20 cellular contexts compared by ENCODE assay signal in the genomic region with DNA sequence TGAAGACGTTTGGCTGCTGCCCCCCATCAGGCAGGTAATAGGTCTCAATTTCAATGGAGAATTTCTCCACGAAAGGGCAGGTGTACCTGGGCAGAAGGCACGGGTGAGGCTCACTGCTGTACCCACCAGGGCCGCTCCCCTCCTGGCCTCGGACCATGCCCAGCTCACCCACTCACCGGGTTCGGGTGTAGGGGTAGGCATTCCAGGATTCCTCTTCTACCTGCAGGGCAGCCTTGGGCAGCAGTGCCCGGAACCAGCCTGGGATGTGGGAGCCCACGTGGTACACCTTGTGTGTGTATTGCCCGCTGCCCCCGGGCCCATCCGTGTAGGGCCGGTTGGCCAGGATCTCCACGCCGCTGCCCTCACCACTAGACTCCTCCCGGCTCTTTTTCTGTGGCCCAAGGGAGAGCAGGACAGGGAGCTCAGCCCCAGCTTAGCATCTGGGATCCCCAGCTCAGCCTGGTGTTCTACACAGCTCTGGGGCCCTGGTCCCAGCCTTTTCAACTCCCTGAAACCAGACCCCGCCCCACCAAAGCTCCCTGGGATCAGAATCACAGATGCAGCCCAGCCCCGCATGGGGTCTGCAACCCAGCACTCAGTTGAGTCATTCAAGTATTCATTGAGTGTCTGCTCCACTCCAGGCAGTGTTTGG. TPM values are rescaled to one million over a fixed set of nuclear protein-coding genes. Genes with fewer than 3 reads are reported as not detected.
DNase-seq lines count a peak whose midpoint lies in the region; ATAC-seq and TF ChIP-seq lines count a peak whose summit lies in the region.
"Had no signal": no experiment of that assay in that cellular context is flagged by ENCODE, and none has a peak within 500 bp of the region (broad histone marks: within the 10 kb centered on the region; RNA-seq: fewer than 3 reads in every experiment).

No MANE protein-coding gene starts in this region.

- H3K4me1 Mint-ChIP-seq in CD4-positive, alpha-beta T cell (ENCODE audit: low read depth) = peaks cover 46% of the 10 kb centered on the region
- peaks cover 23% of the 10 kb centered on the region for H3K4me1 Mint-ChIP-seq in GM23338
- H3K4me1 Mint-ChIP-seq in activated naive CD8-positive, alpha-beta T cell treated with anti-CD3 and anti-CD28 coated beads, Interleukin-2, amount 10 ng/mL, durations not matched to agents 7 days and 5 days = peaks cover 32% of the 10 kb centered on the region
- H3K4me1 Mint-ChIP-seq in natural killer cell treated with Interleukin-12 subunit alpha and Interleukin-12 subunit beta and Interleukin-15 and Interleukin-18, amount 100 ng/mL, for 72 hours (ENCODE audit: low read depth in 2 of 2) = peaks cover 32 to 33% of the 10 kb centered on the region in 2 donors

- in situ Hi-C loops in G401 (cut with HindIII; ENCODE audit: low sequenced_read_pairs) = no loop called here

- no peak overlapping the region for H2AFZ ChIP-seq in GM23338

- H3K27ac Mint-ChIP-seq in CD4-positive, alpha-beta T cell = peak overlapping the region; percentile 72
- no peak overlapping the region for H3K27ac Mint-ChIP-seq in GM23338
- peak overlapping the region; percentile 68 for H3K27ac Mint-ChIP-seq in activated naive CD8-positive, alpha-beta T cell treated with anti-CD3 and anti-CD28 coated beads, Interleukin-2, amount 10 ng/mL, durations not matched to agents 7 days and 5 days
- H3K27ac Mint-ChIP-seq in natural killer cell treated with Interleukin-12 subunit alpha and Interleukin-12 subunit beta and Interleukin-15 and Interleukin-18, amount 100 ng/mL, for 72 hours = peak overlapping the region; percentile 6 to 21

- H3K27me3 Mint-ChIP-seq in CD4-positive, alpha-beta T cell = no peaks in the 10 kb centered on the region
- peaks cover 18% of the 10 kb centered on the region for H3K27me3 Mint-ChIP-seq in GM23338 (ENCODE audit: insufficient read depth, low read depth, poor library complexity)
- no peaks in the 10 kb centered on the region for H3K27me3 Mint-ChIP-seq in activated naive CD8-positive, alpha-beta T cell treated with anti-CD3 and anti-CD28 coated beads, Interleukin-2, amount 10 ng/mL, durations not matched to agents 7 days and 5 days
- H3K27me3 Mint-ChIP-seq in natural killer cell treated with Interleukin-12 subunit alpha and Interleukin-12 subunit beta and Interleukin-15 and Interleukin-18, amount 100 ng/mL, for 72 hours = no peaks in the 10 kb centered on the region

- H3K9me3 Mint-ChIP-seq in CD4-positive, alpha-beta T cell = no peaks in the 10 kb centered on the region
- H3K9me3 Mint-ChIP-seq in GM23338 = no peaks in the 10 kb centered on the region; the same call in 2 of the 3 replicates
- no peaks in the 10 kb centered on the region for H3K9me3 Mint-ChIP-seq in activated naive CD8-positive, alpha-beta T cell treated with anti-CD3 and anti-CD28 coated beads, Interleukin-2, amount 10 ng/mL, durations not matched to agents 7 days and 5 days
- H3K9me3 Mint-ChIP-seq in natural killer cell treated with Interleukin-12 subunit alpha and Interleukin-12 subunit beta and Interleukin-15 and Interleukin-18, amount 100 ng/mL, for 72 hours = no peaks in the 10 kb centered on the region

- H3K4me1 ChIP-seq in GM23338 (ENCODE audit: insufficient read depth) = peaks cover 21% of the 10 kb centered on the region

- peaks cover 5% of the 10 kb centered on the region; the same call in 1 of the 2 replicates for H3K79me2 ChIP-seq in GM23338 (replicated peaks; ENCODE audit: insufficient read depth)

- no peak overlapping the region for H3K27ac ChIP-seq in CD4-positive, alpha-beta T cell (ENCODE audit: low read depth, low read length)
- H3K27ac ChIP-seq in GM23338 (ENCODE audit: low read depth) = no peak overlapping the region
- H3K27ac ChIP-seq: HL-60, KMS-11, prostate gland had no signal

- POLR2A ChIA-PET in CD4-positive, alpha-beta T cell (lab: Charles Lee) = interaction anchor here (0.8 to 1.5 kb wide), 2 partner anchors 18 to 20 kb away, joined by 3 to 6 read pairs; partner anchors contain the start of gene AIP
- POLR2A ChIA-PET in activated naive CD8-positive, alpha-beta T cell treated with anti-CD3 and anti-CD28 coated beads, Interleukin-2, amount 10 ng/mL, durations not matched to agents 7 days and 5 days (lab: Charles Lee) = interaction anchor here (1.0 to 4.7 kb wide), 2 partner anchors 18 to 65 kb away, joined by 3 to 35 read pairs; partner anchors contain the start of genes AIP and PTPRCAP

- H3K36me3 ChIP-seq in GM23338 (ENCODE audit: insufficient read depth) = peaks cover 4% of the 10 kb centered on the region; the same call in 1 of the 2 replicates

- peak overlapping the region; percentile 88 for H3K4me3 Mint-ChIP-seq in CD4-positive, alpha-beta T cell
- H3K4me3 Mint-ChIP-seq in GM23338 = peak overlapping the region; percentile 62
- H3K4me3 Mint-ChIP-seq in activated naive CD8-positive, alpha-beta T cell treated with anti-CD3 and anti-CD28 coated beads, Interleukin-2, amount 10 ng/mL, durations not matched to agents 7 days and 5 days = peak overlapping the region; percentile 70
- peak overlapping the region; percentile 74 for H3K4me3 Mint-ChIP-seq in natural killer cell treated with Interleukin-12 subunit alpha and Interleukin-12 subunit beta and Interleukin-15 and Interleukin-18, amount 100 ng/mL, for 72 hours

- no peaks in the 10 kb centered on the region for H3K9me2 ChIP-seq in GM23338 (ENCODE audit: insufficient read depth)

- intact Hi-C loops in CD4-positive, alpha-beta T cell (cut with DNase I, micrococcal nuclease) = loop anchor here in 1 of 2 experiments (10.0 kb wide), 1 partner anchor 258 kb away; no protein-coding TSS in a partner anchor

- H4K20me1 ChIP-seq in GM23338 (replicated peaks; ENCODE audit: insufficient read depth) = peaks cover 15% of the 10 kb centered on the region

- ATAC-seq in CD4-positive, alpha-beta T cell (ENCODE audit: poor library complexity) = no peak
- ATAC-seq in GM23338 = no peak
- ATAC-seq in activated naive CD8-positive, alpha-beta T cell treated with anti-CD3 and anti-CD28 coated beads, Interleukin-2, amount 10 ng/mL, durations not matched to agents 7 days and 5 days (ENCODE audit: low read depth) = no peak
- ATAC-seq in natural killer cell treated with Interleukin-12 subunit alpha and Interleukin-12 subunit beta and Interleukin-15 and Interleukin-18, amount 100 ng/mL, for 72 hours = no peak
- ATAC-seq: Right ventricle myocardium inferior had no signal

- CTCF ChIA-PET in CD4-positive, alpha-beta T cell (lab: Charles Lee) = no interaction called here

- no peak for DNase-seq in CD4-positive, alpha-beta T cell
- DNase-seq in GM23338 (ENCODE audit: low spot score) = no peak
- no peak for DNase-seq in activated naive CD8-positive, alpha-beta T cell treated with anti-CD3 and anti-CD28 coated beads, Interleukin-2, amount 10 ng/mL, durations not matched to agents 7 days and 5 days
- DNase-seq in natural killer cell treated with Interleukin-12 subunit alpha and Interleukin-12 subunit beta and Interleukin-15 and Interleukin-18, amount 100 ng/mL, for 72 hours (ENCODE audit: low spot score) = no peak
- DNase-seq in occipital lobe (lab: John Stamatoyannopoulos, UW) = no peak
- DNase-seq in NCI-H187 treated with DMSO at 0.1 percent for 48 hours (lab: John Stamatoyannopoulos, UW) = no peak
- DNase-seq in G401 (ENCODE audit: low spot score) = no peak
- DNase-seq: amygdala, HCEC 1CT, mesenchymal stem cell, T-helper 9 cell had no signal

- peaks cover 12% of the 10 kb centered on the region; the same call in 1 of the 2 replicates for H3F3A ChIP-seq in GM23338 (replicated peaks; ENCODE audit: low read depth)

- H3K36me3 Mint-ChIP-seq in CD4-positive, alpha-beta T cell (ENCODE audit: low read depth) = peaks cover 45% of the 10 kb centered on the region
- H3K36me3 Mint-ChIP-seq in GM23338 (ENCODE audit: low read depth) = peaks cover 16% of the 10 kb centered on the region
- H3K36me3 Mint-ChIP-seq in activated naive CD8-positive, alpha-beta T cell treated with anti-CD3 and anti-CD28 coated beads, Interleukin-2, amount 10 ng/mL, durations not matched to agents 7 days and 5 days = peaks cover 26% of the 10 kb centered on the region
- peaks cover 8% of the 10 kb centered on the region for H3K36me3 Mint-ChIP-seq in natural killer cell treated with Interleukin-12 subunit alpha and Interleukin-12 subunit beta and Interleukin-15 and Interleukin-18, amount 100 ng/mL, for 72 hours

- H3K4me2 ChIP-seq in GM23338 = no peak overlapping the region
- H3K4me2 ChIP-seq: KMS-11 had no signal

- H3K27me3 ChIP-seq in CD4-positive, alpha-beta T cell (ENCODE audit: control insufficient read depth, insufficient read depth, low read length) = no peaks in the 10 kb centered on the region
- no peaks in the 10 kb centered on the region; the same call in 1 of the 2 replicates for H3K27me3 ChIP-seq in GM23338 (ENCODE audit: insufficient read depth)

- no peak overlapping the region for H3K4me3 ChIP-seq in GM23338
- H3K4me3 ChIP-seq: prostate gland had no signal

- no peak for TF ChIP-seq CTCF in CD4-positive, alpha-beta T cell (IDR thresholded peaks at IDR 0.05)
- TF ChIP-seq CTCF in GM23338 (conservative IDR thresholded peaks at IDR 0.05; ENCODE audit: low read depth in 2 of 2) = no peak

- no peaks in the 10 kb centered on the region for H3K9me3 ChIP-seq in CD4-positive, alpha-beta T cell (ENCODE audit: control insufficient read depth, low read length)
- H3K9me3 ChIP-seq: prostate gland had no signal

RNA-seq across cellular contexts. Expression of gene PITPNM1, which starts 2.7 kb away (rescaled TPM):
- 10 to 100 TPM; 90.0 to 94.8 TPM for total RNA-seq in CD4-positive, alpha-beta T cell
- 46.8 and 57.1 TPM in 2 replicates for total RNA-seq in GM23338 (2014; rRNA removed; shearing (Covaris generic))
- 8.7 and 9.1 TPM in 2 replicates for polyA plus RNA-seq in GM23338 (2016; fragmentation: Nextera tagmentation; extraction: Ambion mirVana)
- 100 to 1,000 TPM; 125 to 132 TPM for total RNA-seq in activated naive CD8-positive, alpha-beta T cell treated with anti-CD3 and anti-CD28 coated beads, Interleukin-2, amount 10 ng/mL, durations not matched to agents 7 days and 5 days
- total RNA-seq in natural killer cell treated with Interleukin-12 subunit alpha and Interleukin-12 subunit beta and Interleukin-15 and Interleukin-18, amount 100 ng/mL, for 72 hours = 100 to 1,000 TPM in 1 of 2 donors, 10 to 100 TPM in 1; 66.0 to 174 TPM
- 34.0 TPM for total RNA-seq in occipital lobe
- total RNA-seq in G401 (2014; rRNA removed; shearing (Covaris generic)) = 27.0 and 35.2 TPM in 2 replicates

RNA-seq across cellular contexts. Expression of gene CDK2AP2, which starts 5.5 kb away (rescaled TPM):
- total RNA-seq in CD4-positive, alpha-beta T cell = 10 to 100 TPM; 19.5 to 22.0 TPM
- 39.8 and 48.6 TPM in 2 replicates for total RNA-seq in GM23338 (2014; rRNA removed; shearing (Covaris generic))
- 120 and 128 TPM in 2 replicates for polyA plus RNA-seq in GM23338 (2016; fragmentation: Nextera tagmentation; extraction: Ambion mirVana)
- 100 to 1,000 TPM in 1 of 2 experiments, 10 to 100 TPM in 1; 94.6 to 101 TPM for total RNA-seq in activated naive CD8-positive, alpha-beta T cell treated with anti-CD3 and anti-CD28 coated beads, Interleukin-2, amount 10 ng/mL, durations not matched to agents 7 days and 5 days
- total RNA-seq in natural killer cell treated with Interleukin-12 subunit alpha and Interleukin-12 subunit beta and Interleukin-15 and Interleukin-18, amount 100 ng/mL, for 72 hours = 100 to 1,000 TPM in 1 of 2 donors, 10 to 100 TPM in 1; 92.6 to 103 TPM
- 4.7 TPM for total RNA-seq in occipital lobe
- total RNA-seq in G401 (2014; rRNA removed; shearing (Covaris generic)) = 36.1 and 36.4 TPM in 2 replicates

RNA-seq across cellular contexts. Expression of gene AIP, which starts 19.6 kb away (rescaled TPM):
- total RNA-seq in CD4-positive, alpha-beta T cell = 100 to 1,000 TPM; 115 to 117 TPM
- 22.1 and 29.1 TPM in 2 replicates for total RNA-seq in GM23338 (2014; rRNA removed; shearing (Covaris generic))
- 32.1 and 33.3 TPM in 2 replicates for polyA plus RNA-seq in GM23338 (2016; fragmentation: Nextera tagmentation; extraction: Ambion mirVana)
- 100 to 1,000 TPM; 161 to 166 TPM for total RNA-seq in activated naive CD8-positive, alpha-beta T cell treated with anti-CD3 and anti-CD28 coated beads, Interleukin-2, amount 10 ng/mL, durations not matched to agents 7 days and 5 days
- total RNA-seq in natural killer cell treated with Interleukin-12 subunit alpha and Interleukin-12 subunit beta and Interleukin-15 and Interleukin-18, amount 100 ng/mL, for 72 hours = 100 to 1,000 TPM; 120 to 140 TPM
- 66.8 TPM for total RNA-seq in occipital lobe
- total RNA-seq in G401 (2014; rRNA removed; shearing (Covaris generic)) = 73.5 and 102 TPM in 2 replicates

RNA-seq across cellular contexts. Expression of gene CABP2, which starts 20.8 kb away (rescaled TPM):
- total RNA-seq in CD4-positive, alpha-beta T cell = not detected
- not detected in 2 replicates for total RNA-seq in GM23338 (2014; rRNA removed; shearing (Covaris generic))
- not detected in 2 replicates for polyA plus RNA-seq in GM23338 (2016; fragmentation: Nextera tagmentation; extraction: Ambion mirVana)
- total RNA-seq in activated naive CD8-positive, alpha-beta T cell treated with anti-CD3 and anti-CD28 coated beads, Interleukin-2, amount 10 ng/mL, durations not matched to agents 7 days and 5 days = not detected
- total RNA-seq in natural killer cell treated with Interleukin-12 subunit alpha and Interleukin-12 subunit beta and Interleukin-15 and Interleukin-18, amount 100 ng/mL, for 72 hours = not detected
- total RNA-seq in occipital lobe = not detected
- total RNA-seq in G401 (2014; rRNA removed; shearing (Covaris generic)) = not detected in 2 replicates
- total RNA-seq: Daoy, glomerular endothelial cell, prostate gland, Right ventricle myocardium inferior, subcutaneous adipose tissue had no signal
- polyA plus RNA-seq: BJ, esophagus had no signal

RNA-seq across cellular contexts. Expression of gene TMEM134, which starts 33.4 kb away (rescaled TPM):
- total RNA-seq in CD4-positive, alpha-beta T cell = 10 to 100 TPM; 49.9 to 52.4 TPM
- total RNA-seq in GM23338 (2014; rRNA removed; shearing (Covaris generic)) = 61.4 and 101 TPM in 2 replicates
- polyA plus RNA-seq in GM23338 (2016; fragmentation: Nextera tagmentation; extraction: Ambion mirVana) = 64.7 and 69.2 TPM in 2 replicates
- total RNA-seq in activated naive CD8-positive, alpha-beta T cell treated with anti-CD3 and anti-CD28 coated beads, Interleukin-2, amount 10 ng/mL, durations not matched to agents 7 days and 5 days = 10 to 100 TPM; 63.2 to 69.1 TPM
- 10 to 100 TPM; 30.7 to 39.1 TPM for total RNA-seq in natural killer cell treated with Interleukin-12 subunit alpha and Interleukin-12 subunit beta and Interleukin-15 and Interleukin-18, amount 100 ng/mL, for 72 hours
- 13.1 TPM for total RNA-seq in occipital lobe
- total RNA-seq in G401 (2014; rRNA removed; shearing (Covaris generic)) = 88.8 and 126 TPM in 2 replicates
